In the genomic region with DNA sequence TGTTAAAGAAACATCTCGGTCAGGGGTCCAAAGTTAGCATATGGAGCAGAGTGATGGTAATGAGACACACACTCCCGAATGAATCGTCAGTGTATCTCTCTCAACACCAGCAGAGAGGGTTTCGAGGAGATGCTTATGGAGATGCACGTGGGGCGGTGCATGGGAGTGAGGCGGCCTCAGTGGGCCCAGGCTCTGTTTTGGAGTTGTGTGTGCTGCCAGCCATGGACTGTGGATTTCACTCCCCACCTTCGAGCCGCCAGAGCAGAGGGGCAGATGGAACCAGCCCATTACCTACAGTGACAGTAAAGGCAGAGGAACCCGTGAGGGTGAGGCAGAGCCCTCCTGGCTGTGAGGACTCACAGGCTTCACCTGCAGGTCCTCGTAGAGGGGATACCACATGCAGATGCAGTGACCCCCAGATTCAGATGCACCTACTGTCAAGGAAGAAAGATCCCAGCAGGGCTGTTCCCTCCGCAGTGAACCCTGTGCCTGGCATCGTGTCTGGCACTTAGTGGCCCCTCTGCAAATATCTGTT, we compare ENCODE assay signal across 20 cellular contexts.
"Had no signal": no experiment of that assay in that cellular context is flagged by ENCODE, and none has a peak within 500 bp of the region (broad histone marks: within the 10 kb centered on the region; RNA-seq: fewer than 3 reads in every experiment).

No MANE protein-coding gene starts in this region.

- H3K27me3 Mint-ChIP-seq: activated B cell treated with CpG ODN at 0.5 μM for 24 hours, memory B cell had no signal

- DNase-seq: activated B cell treated with CpG ODN at 0.5 μM for 24 hours; activated CD4-positive, alpha-beta T cell treated with anti-CD3 and anti-CD28 coated beads for 4 hours; activated CD4-positive, alpha-beta T cell treated with anti-CD3 and anti-CD28 coated beads, Interleukin-2, amount 50 U/mL, for 48 hours; activated gamma-delta T cell; activated naive CD4-positive, alpha-beta T cell treated with anti-CD3 and anti-CD28 coated beads, Interleukin-2, amount 50 U/mL, for 16 hours; heart left ventricle; left colon; occipital lobe; stimulated activated CD4-positive, alpha-beta T cell treated with anti-CD3 and anti-CD28 coated beads, Interleukin-2, amount 100 ng/mL, for 48 hours; stimulated activated CD8-positive, alpha-beta memory T cell treated with anti-CD3 and anti-CD28 coated beads, Interleukin-4, amount 100 ng/mL, for 48 hours; stimulated activated naive CD4-positive, alpha-beta T cell treated with Interleukin-2 at 50 U/mL for 16 hours; T-helper 9 cell; thyroid gland; uterus had no signal

- H3K9me3 ChIP-seq: ascending aorta, heart left ventricle, thyroid gland, uterus had no signal

- H3K27ac Mint-ChIP-seq: activated B cell treated with CpG ODN at 0.5 μM for 24 hours, memory B cell had no signal

- H3K27me3 ChIP-seq: ascending aorta, heart left ventricle, thyroid gland, uterus had no signal

- FAIRE-seq: endometrium, islet of Langerhans had no signal

- ATAC-seq: heart left ventricle, left colon, SK-N-SH treated with all-trans-retinoic acid at 6 μM for 48 hours had no signal

- H3K9me3 Mint-ChIP-seq: activated B cell treated with CpG ODN at 0.5 μM for 24 hours, memory B cell had no signal

- H3K27ac ChIP-seq: ascending aorta, coronary artery, heart left ventricle, uterus had no signal

- H3K4me3 Mint-ChIP-seq: activated B cell treated with CpG ODN at 0.5 μM for 24 hours, memory B cell had no signal
